In genomic region chr6:15938086-15938485, GRCh38 we compare ENCODE assay signal across 33 cellular contexts.
"Had no signal": no experiment of that assay in that cellular context is flagged by ENCODE, and none has a peak within 500 bp of the region (broad histone marks: within the 10 kb centered on the region; RNA-seq: fewer than 3 reads in every experiment).

No MANE protein-coding gene starts in this region.

- DNase-seq: Karpas-422, MM.1S, NCI-H1048, NCI-H1092, NCI-H1092 treated with DMSO at 0.1 percent for 48 hours, NCI-H1105, NCI-H1105 treated with DMSO at 0.1 percent for 48 hours, NCI-H1417, NCI-H1417 treated with DMSO at 0.1 percent for 48 hours, NCI-H1436, NCI-H1436 treated with DMSO at 0.1 percent for 48 hours, NCI-H146, NCI-H1694, NCI-H1694 treated with DMSO at 0.1 percent for 48 hours, NCI-H187, NCI-H187 treated with DMSO at 0.1 percent for 48 hours, NCI-H1930, NCI-H2029, NCI-H2029 treated with DMSO at 0.1 percent for 48 hours, NCI-H2081, NCI-H2081 treated with DMSO at 0.1 percent for 48 hours, NCI-H2107, NCI-H2171, NCI-H2171 treated with DMSO at 0.1 percent for 48 hours, NCI-H2227 treated with DMSO at 0.1 percent for 48 hours, NCI-H226, NCI-H345, NCI-H446, NCI-H446 treated with DMSO at 0.1 percent for 48 hours, NCI-H510A, NCI-H510A treated with DMSO at 0.1 percent for 48 hours, NCI-H524, NCI-H524 treated with DMSO at 0.1 percent for 48 hours had no signal
